11 cellular contexts compared by ENCODE assay signal in the genomic region with DNA sequence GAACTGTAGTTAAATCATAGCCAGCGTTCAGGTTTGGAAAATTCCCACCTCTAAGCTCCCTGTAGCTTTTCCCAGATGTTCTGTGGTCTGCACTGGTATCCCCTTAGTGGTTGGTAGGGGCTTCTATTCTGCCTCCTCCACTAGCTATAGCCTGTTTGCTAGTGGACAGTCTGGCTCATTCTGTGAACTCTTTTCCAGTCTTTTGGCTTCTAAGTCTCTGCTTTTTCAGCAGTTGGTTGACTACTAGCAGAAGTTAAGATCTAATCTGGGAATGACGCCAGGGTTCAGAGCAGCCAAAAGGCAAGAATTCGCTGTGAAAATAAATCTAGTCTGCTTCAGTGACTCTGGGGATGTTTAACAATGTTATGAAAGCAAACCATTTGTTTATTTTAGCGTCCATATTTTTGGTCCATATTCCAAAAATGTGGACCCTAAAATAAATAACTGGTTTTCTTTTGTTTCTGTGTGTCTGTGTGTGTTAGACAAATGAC.
DNase-seq lines count a peak whose midpoint lies in the region; ATAC-seq and TF ChIP-seq lines count a peak whose summit lies in the region.
"Had no signal": no experiment of that assay in that cellular context is flagged by ENCODE, and none has a peak within 500 bp of the region (broad histone marks: within the 10 kb centered on the region; RNA-seq: fewer than 3 reads in every experiment).

No MANE protein-coding gene starts in this region.

- ATAC-seq in HG02852 (IDR thresholded peaks at IDR 0.05; ENCODE audit: unreplicated experiment) (no peak), GM18870 (IDR thresholded peaks at IDR 0.05; ENCODE audit: unreplicated experiment) (no peak)
- ATAC-seq: stimulated activated naive CD8-positive, alpha-beta T cell treated with anti-CD3 and anti-CD28 coated beads, Interleukin-15, Interleukin-2, amounts not matched to agents 100 U/mL and 50 U/mL, for 24 hours had no signal

- DNase-seq in NCI-H2196 (lab: John Stamatoyannopoulos, UW; ENCODE audit: unreplicated experiment) (peak; percentile 7), NCI-H2196 treated with DMSO at 0.1 percent for 48 hours (lab: John Stamatoyannopoulos, UW; ENCODE audit: unreplicated experiment) (no peak), astrocyte of the spinal cord (ENCODE audit: low read depth, low spot score) (peak; percentile 23), left kidney (ENCODE audit: low read depth, low spot score) (peak; percentile 80), tibial artery (peak in 1 of 2 donors; percentile 67), SKM-1 treated with dmso at 0.1 percent for 144 hours (lab: John Stamatoyannopoulos, UW; ENCODE audit: unreplicated experiment) (no peak)
- DNase-seq: activated T-cell treated with anti-CD3 and anti-CD28 coated beads, Interleukin-2, amount 50 U/mL, for 1 hour; glutamatergic neuron; stimulated activated naive CD8-positive, alpha-beta T cell treated with anti-CD3 and anti-CD28 coated beads, Interleukin-15, Interleukin-2, amounts not matched to agents 100 U/mL and 50 U/mL, for 24 hours had no signal

- peaks cover 0 to 60% (median 25%) of the 10 kb centered on the region in 4 donors for H3K4me1 ChIP-seq in tibial artery

- H3K27ac ChIP-seq in tibial artery, result peak overlapping the region; percentile 39 to 64

- H3K27me3 ChIP-seq in tibial artery, result no peaks in the 10 kb centered on the region

- no peaks in the 10 kb centered on the region for H3K9me3 ChIP-seq in tibial artery

- H3K4me3 ChIP-seq in astrocyte of the spinal cord (ENCODE audit: low read depth, low read length) (no peak overlapping the region), tibial artery (no peak overlapping the region)

- in situ Hi-C loops in astrocyte of the spinal cord (cut with HindIII; ENCODE audit: low sequenced_read_pairs), result no loop called here

- intact Hi-C loops in tibial artery (cut with DNase I; ENCODE audit: low total_unique reads), result no loop called here

- no peaks in the 10 kb centered on the region for H3K36me3 ChIP-seq in tibial artery

- TF ChIP-seq CTCF in astrocyte of the spinal cord (IDR thresholded peaks at IDR 0.05; ENCODE audit: low read depth, low read length), result no peak
- no peak for TF ChIP-seq CTCF in tibial artery (IDR thresholded peaks at IDR 0.05)

Comparison
In these comparisons a context has a peak if more than half of its experiments do, and no peak if none do; other contexts are left out.
1. DNase-seq: peak in NCI-H2196 (single experiment), astrocyte of the spinal cord (single experiment) and left kidney (single experiment); none in NCI-H2196 treated with DMSO at 0.1 percent for 48 hours (single experiment) and SKM-1 treated with dmso at 0.1 percent for 144 hours (single experiment).